Comparison of ENCODE assay signal across 2 cellular contexts in the genomic region with DNA sequence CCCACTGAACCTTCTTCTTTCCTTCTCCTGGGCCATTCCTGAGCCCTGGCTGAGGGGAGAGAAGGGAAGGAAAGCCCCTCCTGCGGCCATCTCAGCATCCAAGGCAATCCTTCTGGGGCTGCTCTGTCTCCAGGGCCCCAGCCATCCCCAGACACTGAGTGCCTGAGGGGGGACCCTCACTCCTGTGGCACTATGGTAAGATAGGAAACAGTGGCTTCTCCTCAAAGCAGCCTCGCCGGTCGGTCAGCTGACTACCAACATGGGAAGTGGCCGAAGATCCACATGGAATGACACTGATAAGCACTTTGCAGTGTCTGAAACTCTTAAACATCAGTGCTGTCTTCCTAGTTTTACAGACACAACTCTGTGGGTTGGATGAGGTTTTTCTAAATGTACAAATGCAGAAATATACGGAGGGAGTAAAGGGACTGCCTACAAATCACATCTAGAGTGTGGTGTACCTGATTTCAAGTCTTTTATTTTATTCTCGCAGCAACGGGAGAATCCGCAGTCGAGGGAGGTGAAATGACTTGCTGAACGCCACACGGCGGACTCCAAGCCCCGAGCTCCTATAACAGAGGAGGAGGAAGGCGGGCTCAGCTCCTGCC.
TF ChIP-seq lines count a peak whose summit lies in the region.

No MANE protein-coding gene starts in this region.

TF ChIP-seq in HEK293, 187 proteins besides CTCF, POLR2A, EP300 and RAD21:
- no peak for TF ChIP-seq ZNF677 (tag by site-specific recombination; IDR thresholded peaks at IDR 0.05)
- no peak for TF ChIP-seq MEIS1 (CRISPR knock-in tag; IDR thresholded peaks at IDR 0.05; ENCODE audit: borderline replicate concordance)
- no peak for TF ChIP-seq ZNF157 (tag by site-specific recombination; IDR thresholded peaks at IDR 0.05)
- TF ChIP-seq ZNF132 (tag by site-specific recombination; IDR thresholded peaks at IDR 0.05; ENCODE audit: borderline replicate concordance) = no peak
- no peak for TF ChIP-seq ZFHX2 (tag by site-specific recombination; conservative IDR thresholded peaks at IDR 0.05)
- no peak for TF ChIP-seq ZNF174 (tag by site-specific recombination; IDR thresholded peaks at IDR 0.05)
- TF ChIP-seq SCRT1 (tag by site-specific recombination; IDR thresholded peaks at IDR 0.05; ENCODE audit: borderline replicate concordance) = no peak
- no peak for TF ChIP-seq ZBTB17 (tag by site-specific recombination; IDR thresholded peaks at IDR 0.05)
TF ChIP-seq in HEK293: peak in this region for 0.

TF ChIP-seq in GM12878, 131 proteins besides CTCF, POLR2A, EP300 and RAD21:
- TF ChIP-seq SRF (IDR thresholded peaks at IDR 0.05; ENCODE audit: low read depth in 2 of 2, low read length in 2 of 2) (no peak), TCF12 (IDR thresholded peaks at IDR 0.05; ENCODE audit: low read depth, low read length) (no peak), ZBED1 (IDR thresholded peaks at IDR 0.05; ENCODE audit: borderline replicate concordance) (no peak), NFIC (IDR thresholded peaks at IDR 0.05; ENCODE audit: low read depth, low read length) (no peak), CEBPB (IDR thresholded peaks at IDR 0.05; ENCODE audit: borderline replicate concordance in 1 of 2, low read depth in 2 of 2, low read length in 2 of 2) (no peak), DPF2 (IDR thresholded peaks at IDR 0.05) (no peak)
- TF ChIP-seq, protein P1, sequence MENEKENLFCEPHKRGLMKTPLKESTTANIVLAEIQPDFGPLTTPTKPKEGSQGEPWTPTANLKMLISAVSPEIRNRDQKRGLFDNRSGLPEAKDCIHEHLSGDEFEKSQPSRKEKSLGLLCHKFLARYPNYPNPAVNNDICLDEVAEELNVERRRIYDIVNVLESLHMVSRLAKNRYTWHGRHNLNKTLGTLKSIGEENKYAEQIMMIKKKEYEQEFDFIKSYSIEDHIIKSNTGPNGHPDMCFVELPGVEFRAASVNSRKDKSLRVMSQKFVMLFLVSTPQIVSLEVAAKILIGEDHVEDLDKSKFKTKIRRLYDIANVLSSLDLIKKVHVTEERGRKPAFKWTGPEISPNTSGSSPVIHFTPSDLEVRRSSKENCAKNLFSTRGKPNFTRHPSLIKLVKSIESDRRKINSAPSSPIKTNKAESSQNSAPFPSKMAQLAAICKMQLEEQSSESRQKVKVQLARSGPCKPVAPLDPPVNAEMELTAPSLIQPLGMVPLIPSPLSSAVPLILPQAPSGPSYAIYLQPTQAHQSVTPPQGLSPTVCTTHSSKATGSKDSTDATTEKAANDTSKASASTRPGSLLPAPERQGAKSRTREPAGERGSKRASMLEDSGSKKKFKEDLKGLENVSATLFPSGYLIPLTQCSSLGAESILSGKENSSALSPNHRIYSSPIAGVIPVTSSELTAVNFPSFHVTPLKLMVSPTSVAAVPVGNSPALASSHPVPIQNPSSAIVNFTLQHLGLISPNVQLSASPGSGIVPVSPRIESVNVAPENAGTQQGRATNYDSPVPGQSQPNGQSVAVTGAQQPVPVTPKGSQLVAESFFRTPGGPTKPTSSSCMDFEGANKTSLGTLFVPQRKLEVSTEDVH (IDR thresholded peaks at IDR 0.05; ENCODE audit: low read depth, partially characterized antibody) = no peak
